ENCODE assay signal across 30 cellular contexts in the genomic region with DNA sequence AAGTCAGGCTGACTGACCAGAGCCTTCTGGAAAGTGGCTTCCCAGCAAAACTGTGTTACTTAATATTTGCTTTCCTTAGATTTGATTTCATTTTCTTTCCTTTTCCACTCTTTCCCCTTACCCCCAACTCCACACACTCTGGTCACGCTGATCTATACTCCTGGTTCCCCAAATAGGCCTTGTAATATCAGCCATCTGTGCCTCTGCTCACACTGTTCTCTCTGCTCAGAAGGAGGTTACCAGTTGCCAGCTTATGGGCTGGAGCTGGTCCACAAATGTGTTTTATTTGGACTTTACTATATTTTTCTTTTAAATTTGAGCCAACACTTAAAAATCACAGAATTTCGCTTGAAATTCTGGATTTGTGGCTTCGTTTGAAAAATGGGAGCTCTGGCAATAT. TPM values are rescaled to one million over a fixed set of nuclear protein-coding genes. Genes with fewer than 3 reads are reported as not detected.
"Had no signal": no experiment of that assay in that cellular context is flagged by ENCODE, and none has a peak within 500 bp of the region (broad histone marks: within the 10 kb centered on the region; RNA-seq: fewer than 3 reads in every experiment).

No MANE protein-coding gene starts in this region.

- H3K4me3 Mint-ChIP-seq: activated CD4-positive, alpha-beta T cell treated with anti-CD3 and anti-CD28 coated beads, Interleukin-2, amount 10 ng/mL, durations not matched to agents 7 days and 5 days; activated CD8-positive, alpha-beta T cell treated with anti-CD3 and anti-CD28 coated beads for 36 hours; activated naive CD4-positive, alpha-beta T cell treated with anti-CD3 and anti-CD28 coated beads, Interleukin-2, amount 50 U/mL, for 24 hours; activated naive CD8-positive, alpha-beta T cell treated with anti-CD3 and anti-CD28 coated beads, Interleukin-2, amount 50 U/mL, for 24 hours; effector memory CD8-positive, alpha-beta T cell; immature natural killer cell; natural killer cell; stimulated activated naive B cell treated with anti-CD40 and anti-IgM and Interleukin-4, amounts not matched to agents 10 μg/mL and 1 μg/mL and 100 μg/mL, for 72 hours had no signal

- H3K27me3 ChIP-seq: tibial nerve had no signal

- H3K9me3 Mint-ChIP-seq: activated CD4-positive, alpha-beta T cell treated with anti-CD3 and anti-CD28 coated beads, Interleukin-2, amount 10 ng/mL, durations not matched to agents 7 days and 5 days; activated CD8-positive, alpha-beta T cell treated with anti-CD3 and anti-CD28 coated beads for 36 hours; activated naive CD4-positive, alpha-beta T cell treated with anti-CD3 and anti-CD28 coated beads, Interleukin-2, amount 50 U/mL, for 24 hours; activated naive CD8-positive, alpha-beta T cell treated with anti-CD3 and anti-CD28 coated beads, Interleukin-2, amount 50 U/mL, for 24 hours; activated T-helper 2 cell treated with anti-CD3 and anti-CD28 coated beads, Interferon-gamma antibody, Interleukin-2, Interleukin-4, amounts not matched to agents 10 μg/mL and 5 μg/mL and 100 μg/mL, durations not matched to agents 14 hours and 24 hours and 36 hours; effector memory CD8-positive, alpha-beta T cell; immature natural killer cell; natural killer cell; stimulated activated naive B cell treated with anti-CD40 and anti-IgM and Interleukin-4, amounts not matched to agents 10 μg/mL and 1 μg/mL and 100 μg/mL, for 72 hours had no signal

- H3K4me1 ChIP-seq: lower lobe of right lung had no signal

- H3K4me3 ChIP-seq: coronary artery, lower lobe of right lung, smooth muscle cell, tibial nerve had no signal

- H3K36me3 Mint-ChIP-seq: activated naive CD4-positive, alpha-beta T cell treated with anti-CD3 and anti-CD28 coated beads, Interleukin-2, amount 50 U/mL, for 24 hours; immature natural killer cell; natural killer cell; stimulated activated naive B cell treated with anti-CD40 and anti-IgM and Interleukin-4, amounts not matched to agents 10 μg/mL and 1 μg/mL and 100 μg/mL, for 72 hours had no signal

- H3K27ac ChIP-seq: coronary artery, lower lobe of right lung, tibial nerve had no signal

- DNase-seq: activated CD4-positive, alpha-beta T cell treated with anti-CD3 and anti-CD28 coated beads for 1 hour; activated CD4-positive, alpha-beta T cell treated with anti-CD3 and anti-CD28 coated beads, Interleukin-2, amount 10 ng/mL, durations not matched to agents 7 days and 5 days; activated CD8-positive, alpha-beta T cell treated with anti-CD3 and anti-CD28 coated beads for 36 hours; activated naive CD8-positive, alpha-beta T cell treated with anti-CD3 and anti-CD28 coated beads, Interleukin-2, amount 50 U/mL, for 24 hours; activated T-cell treated with anti-CD3 and anti-CD28 coated beads, Interleukin-2, amount 50 U/mL, for 48 hours; amygdala; effector memory CD8-positive, alpha-beta T cell; erythroblast; foreskin fibroblast; hypothalamus; immature natural killer cell; lower lobe of right lung; mesenchymal stem cell; natural killer cell; retina; stimulated activated CD4-positive, alpha-beta T cell treated with anti-CD3 and anti-CD28 coated beads, Interleukin-2, amount 100 ng/mL, for 24 hours; stimulated activated naive B cell treated with anti-CD40 and anti-IgM and Interleukin-4, amounts not matched to agents 10 μg/mL and 1 μg/mL and 100 μg/mL, for 72 hours; T-helper 2 cell had no signal

- H3K4me2 ChIP-seq: smooth muscle cell had no signal

- ATAC-seq: activated CD8-positive, alpha-beta T cell treated with anti-CD3 and anti-CD28 coated beads for 36 hours; activated naive CD8-positive, alpha-beta T cell treated with anti-CD3 and anti-CD28 coated beads, Interleukin-2, amount 50 U/mL, for 24 hours; effector memory CD8-positive, alpha-beta T cell; lower lobe of right lung; natural killer cell; stimulated activated naive B cell treated with anti-CD40 and anti-IgM and Interleukin-4, amounts not matched to agents 10 μg/mL and 1 μg/mL and 100 μg/mL, for 72 hours had no signal

- H3K36me3 ChIP-seq: lower lobe of right lung, tibial nerve had no signal

- H3K27ac Mint-ChIP-seq: activated CD4-positive, alpha-beta T cell treated with anti-CD3 and anti-CD28 coated beads, Interleukin-2, amount 10 ng/mL, durations not matched to agents 7 days and 5 days; activated CD8-positive, alpha-beta T cell treated with anti-CD3 and anti-CD28 coated beads for 36 hours; activated naive CD4-positive, alpha-beta T cell treated with anti-CD3 and anti-CD28 coated beads, Interleukin-2, amount 50 U/mL, for 24 hours; activated naive CD8-positive, alpha-beta T cell treated with anti-CD3 and anti-CD28 coated beads, Interleukin-2, amount 50 U/mL, for 24 hours; activated T-helper 2 cell treated with anti-CD3 and anti-CD28 coated beads, Interferon-gamma antibody, Interleukin-2, Interleukin-4, amounts not matched to agents 10 μg/mL and 5 μg/mL and 100 μg/mL, durations not matched to agents 14 hours and 24 hours and 36 hours; effector memory CD8-positive, alpha-beta T cell; immature natural killer cell; natural killer cell; stimulated activated naive B cell treated with anti-CD40 and anti-IgM and Interleukin-4, amounts not matched to agents 10 μg/mL and 1 μg/mL and 100 μg/mL, for 72 hours had no signal

- H3K4me1 Mint-ChIP-seq: activated CD4-positive, alpha-beta T cell treated with anti-CD3 and anti-CD28 coated beads, Interleukin-2, amount 10 ng/mL, durations not matched to agents 7 days and 5 days; activated naive CD4-positive, alpha-beta T cell treated with anti-CD3 and anti-CD28 coated beads, Interleukin-2, amount 50 U/mL, for 24 hours; activated naive CD8-positive, alpha-beta T cell treated with anti-CD3 and anti-CD28 coated beads, Interleukin-2, amount 50 U/mL, for 24 hours; immature natural killer cell; natural killer cell had no signal

- H3K9me3 ChIP-seq: lower lobe of right lung, tibial nerve had no signal

RNA-seq across cellular contexts. Expression of a gene that starts 11.3 kb away (rescaled TPM):
- total RNA-seq: activated CD4-positive, alpha-beta T cell treated with anti-CD3 and anti-CD28 coated beads, Interleukin-2, amount 10 ng/mL, durations not matched to agents 7 days and 5 days; activated CD8-positive, alpha-beta T cell treated with anti-CD3 and anti-CD28 coated beads for 36 hours; activated T-helper 2 cell treated with anti-CD3 and anti-CD28 coated beads, Interferon-gamma antibody, Interleukin-2, Interleukin-4, amounts not matched to agents 10 μg/mL and 5 μg/mL and 100 μg/mL, durations not matched to agents 14 hours and 24 hours and 36 hours; bronchial epithelial cell; kidney epithelial cell; lower lobe of right lung; mononuclear cell; osteoblast; posterior vena cava; smooth muscle cell; temporal lobe had no signal
- polyA plus RNA-seq: immature natural killer cell, smooth muscle cell had no signal

RNA-seq across cellular contexts. Expression of a gene that starts 33.3 kb away (rescaled TPM):
- total RNA-seq: activated CD4-positive, alpha-beta T cell treated with anti-CD3 and anti-CD28 coated beads, Interleukin-2, amount 10 ng/mL, durations not matched to agents 7 days and 5 days; activated CD8-positive, alpha-beta T cell treated with anti-CD3 and anti-CD28 coated beads for 36 hours; activated T-helper 2 cell treated with anti-CD3 and anti-CD28 coated beads, Interferon-gamma antibody, Interleukin-2, Interleukin-4, amounts not matched to agents 10 μg/mL and 5 μg/mL and 100 μg/mL, durations not matched to agents 14 hours and 24 hours and 36 hours; natural killer cell; smooth muscle cell; tibial nerve had no signal
- polyA plus RNA-seq: immature natural killer cell, smooth muscle cell had no signal

RNA-seq across cellular contexts. Expression of a gene that starts 33.4 kb away (rescaled TPM):
- total RNA-seq: activated CD4-positive, alpha-beta T cell treated with anti-CD3 and anti-CD28 coated beads, Interleukin-2, amount 10 ng/mL, durations not matched to agents 7 days and 5 days; activated CD8-positive, alpha-beta T cell treated with anti-CD3 and anti-CD28 coated beads for 36 hours; activated T-helper 2 cell treated with anti-CD3 and anti-CD28 coated beads, Interferon-gamma antibody, Interleukin-2, Interleukin-4, amounts not matched to agents 10 μg/mL and 5 μg/mL and 100 μg/mL, durations not matched to agents 14 hours and 24 hours and 36 hours; bronchial epithelial cell; kidney epithelial cell; lower lobe of right lung; mononuclear cell; natural killer cell; osteoblast; posterior vena cava; smooth muscle cell; temporal lobe; tibial nerve had no signal
- polyA plus RNA-seq: immature natural killer cell, smooth muscle cell, urinary bladder had no signal
